ENCODE assay signal across 23 cellular contexts in the genomic region with DNA sequence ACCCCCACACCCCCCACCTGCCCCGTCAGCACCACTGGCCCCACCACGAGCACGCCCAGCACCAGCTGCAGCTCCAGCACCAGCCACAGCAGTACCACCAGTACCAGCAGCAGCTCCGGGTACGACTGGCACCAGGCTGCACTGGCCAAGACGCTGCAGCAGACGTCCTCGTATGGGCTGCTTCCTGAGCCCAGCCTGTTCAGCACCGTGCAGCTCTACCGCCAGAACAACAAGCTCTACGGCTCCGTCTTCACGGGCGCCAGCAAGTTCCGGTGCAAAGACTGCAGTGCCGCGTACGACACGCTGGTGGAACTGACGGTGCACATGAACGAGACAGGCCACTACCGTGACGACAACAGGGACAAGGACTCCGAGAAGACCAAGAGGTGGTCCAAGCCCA.
"Had no signal": no experiment of that assay in that cellular context is flagged by ENCODE, and none has a peak within 500 bp of the region (broad histone marks: within the 10 kb centered on the region; RNA-seq: fewer than 3 reads in every experiment).

No MANE protein-coding gene starts in this region.

- H3K27me3 ChIP-seq: colonic mucosa, dorsolateral prefrontal cortex, foreskin keratinocyte, gastrocnemius medialis, gastroesophageal sphincter, heart left ventricle, heart right ventricle had no signal

- H3K9me3 ChIP-seq: colonic mucosa, esophagus squamous epithelium, gastrocnemius medialis, gastroesophageal sphincter, heart left ventricle, heart right ventricle had no signal

- H3K4me1 ChIP-seq: colonic mucosa, foreskin keratinocyte, gastrocnemius medialis, gastroesophageal sphincter had no signal

- H3K4me3 ChIP-seq: colonic mucosa, coronary artery, dorsolateral prefrontal cortex, esophagus squamous epithelium, gastrocnemius medialis, gastroesophageal sphincter, heart left ventricle, heart right ventricle had no signal

- ATAC-seq: effector memory CD8-positive, alpha-beta T cell; esophagus mucosa; foreskin keratinocyte; gastrocnemius medialis; gastroesophageal sphincter; heart left ventricle; heart right ventricle had no signal

- DNase-seq: colonic mucosa; cortex of kidney; dermis blood vessel endothelial cell; dorsolateral prefrontal cortex; effector CD4-positive, alpha-beta T cell; effector CD8-positive, alpha-beta T cell; effector memory CD4-positive, alpha-beta T cell; effector memory CD8-positive, alpha-beta T cell; endodermal cell; erythroblast; esophagus squamous epithelium; foreskin fibroblast; foreskin keratinocyte; foreskin melanocyte; gastrocnemius medialis; glutamatergic neuron; head of caudate nucleus; heart left ventricle; heart right ventricle had no signal

- H3K27ac ChIP-seq: colonic mucosa, coronary artery, dorsolateral prefrontal cortex, epithelial cell of prostate, esophagus squamous epithelium, foreskin keratinocyte, gastrocnemius medialis, gastroesophageal sphincter, heart left ventricle, heart right ventricle had no signal

- H3K36me3 ChIP-seq: colonic mucosa had no signal
